8 cellular contexts compared by ENCODE assay signal in the genomic region with DNA sequence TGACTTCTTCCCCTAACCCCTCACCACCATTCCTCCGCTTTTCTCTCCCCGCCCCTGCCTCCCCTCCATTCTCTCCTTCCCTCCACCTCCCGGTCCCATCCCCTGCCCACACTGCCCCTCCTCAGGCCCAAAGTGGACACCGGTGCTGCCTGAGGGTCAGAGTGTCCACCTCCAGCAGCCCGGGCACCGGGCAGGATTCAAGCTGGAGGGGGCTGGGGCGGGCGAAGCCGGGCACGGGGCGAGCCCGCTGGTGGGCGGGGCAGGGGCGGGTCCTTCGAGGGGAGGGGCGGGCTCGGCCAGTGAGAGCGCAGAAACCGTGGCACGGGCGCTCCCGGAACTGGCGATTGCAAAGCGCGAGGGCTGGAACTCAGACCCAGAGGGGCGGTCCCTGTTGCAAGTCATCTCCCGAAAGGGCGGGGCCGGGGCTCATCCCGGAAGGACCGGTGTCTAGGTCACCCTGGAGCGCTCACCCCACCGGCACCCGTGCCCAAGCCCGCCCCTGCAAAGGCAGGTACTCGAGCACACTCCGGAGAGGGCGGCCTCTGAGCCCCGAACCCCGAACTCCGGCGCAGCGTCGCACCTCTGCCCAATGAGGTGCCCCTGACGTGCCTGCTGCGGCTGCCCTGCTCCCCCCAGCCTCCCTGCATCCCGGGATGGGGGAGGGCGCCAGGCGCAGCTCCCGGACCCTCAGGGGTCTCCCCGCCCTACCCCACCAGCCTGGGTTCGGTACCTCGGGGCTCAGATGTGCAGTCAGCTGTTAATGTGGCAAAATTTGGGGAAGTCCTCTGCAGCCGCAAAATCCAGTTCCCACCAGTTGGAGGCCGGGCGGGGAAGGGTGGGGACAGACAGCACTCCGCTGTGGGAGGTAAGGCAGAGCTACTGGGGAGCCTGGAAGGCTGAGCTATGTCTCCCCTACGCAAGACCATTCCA. TPM values are rescaled to one million over a fixed set of nuclear protein-coding genes. Genes with fewer than 3 reads are reported as not detected.
DNase-seq lines count a peak whose midpoint lies in the region; ATAC-seq and TF ChIP-seq lines count a peak whose summit lies in the region.

No MANE protein-coding gene starts in this region.

- H3K4me3 Mint-ChIP-seq in activated CD4-positive, alpha-beta T cell treated with anti-CD3 and anti-CD28 coated beads, Interleukin-2, amount 10 ng/mL, durations not matched to agents 7 days and 5 days = peak overlapping the region; percentile 72

- no peak for TF ChIP-seq CTCF in lower leg skin (IDR thresholded peaks at IDR 0.05)

- POLR2A ChIA-PET in activated CD4-positive, alpha-beta T cell treated with anti-CD3 and anti-CD28 coated beads, Interleukin-2, amount 10 ng/mL, durations not matched to agents 7 days and 5 days (lab: Charles Lee) = interaction anchor here (1.1 kb wide), 1 partner anchor 10 kb away, joined by 4 read pairs; no protein-coding TSS in a partner anchor

- peak; percentile 88 for DNase-seq in Ammon's horn (ENCODE audit: low spot score)
- peak; percentile 49 to 76 for DNase-seq in NCI-H524 (lab: John Stamatoyannopoulos, UW)
- peak; percentile 97 for DNase-seq in activated CD4-positive, alpha-beta T cell treated with anti-CD3 and anti-CD28 coated beads, Interleukin-2, amount 10 ng/mL, durations not matched to agents 7 days and 5 days
- peak; percentile 81 for DNase-seq in dermis blood vessel endothelial cell
- DNase-seq in lower leg skin (ENCODE audit: low spot score in 2 of 2) = peak; percentile 95 to 99
- DNase-seq in stimulated activated CD4-positive, alpha-beta T cell treated with anti-CD3 and anti-CD28 coated beads, Interleukin-4, amount 100 ng/mL, for 48 hours (ENCODE audit: low read depth in 2 of 2) = peak; percentile 91 to 96

- intact Hi-C loops in lower leg skin (cut with DNase I; ENCODE audit: low total_unique reads) = no loop called here

- no peak for TF ChIP-seq POLR2A in lower leg skin (IDR thresholded peaks at IDR 0.05)

- ATAC-seq in GM19043 (IDR thresholded peaks at IDR 0.05; ENCODE audit: low read depth, unreplicated experiment) = peak; percentile 95
- peak; percentile 94 for ATAC-seq in HG03342 (IDR thresholded peaks at IDR 0.05; ENCODE audit: unreplicated experiment)

- peaks cover 9% of the 10 kb centered on the region for H3K9me3 Mint-ChIP-seq in activated CD4-positive, alpha-beta T cell treated with anti-CD3 and anti-CD28 coated beads, Interleukin-2, amount 10 ng/mL, durations not matched to agents 7 days and 5 days

- WGBS in lower leg skin, 2 donors = 5 to 6% methylated on average over 39 to 41 of the region's 58 CpGs

- peak overlapping the region; percentile 52 for H3K4me3 ChIP-seq in lower leg skin (ENCODE audit: low read depth, poor library complexity, severe bottlenecking)

- CTCF ChIA-PET in activated CD4-positive, alpha-beta T cell treated with anti-CD3 and anti-CD28 coated beads, Interleukin-2, amount 10 ng/mL, durations not matched to agents 7 days and 5 days (lab: Charles Lee) = interaction anchor here (0.8 to 4.6 kb wide), 6 partner anchors 9 to 369 kb away, joined by 3 to 30 read pairs (median 4); a partner anchor contains a TSS

- H3K27me3 Mint-ChIP-seq in activated CD4-positive, alpha-beta T cell treated with anti-CD3 and anti-CD28 coated beads, Interleukin-2, amount 10 ng/mL, durations not matched to agents 7 days and 5 days = no peaks in the 10 kb centered on the region

- H3K27ac Mint-ChIP-seq in activated CD4-positive, alpha-beta T cell treated with anti-CD3 and anti-CD28 coated beads, Interleukin-2, amount 10 ng/mL, durations not matched to agents 7 days and 5 days = peak overlapping the region; percentile 85

- peaks cover 11% of the 10 kb centered on the region for H3K36me3 Mint-ChIP-seq in activated CD4-positive, alpha-beta T cell treated with anti-CD3 and anti-CD28 coated beads, Interleukin-2, amount 10 ng/mL, durations not matched to agents 7 days and 5 days (ENCODE audit: low read depth)

- peaks cover 56% of the 10 kb centered on the region for H3K4me1 Mint-ChIP-seq in activated CD4-positive, alpha-beta T cell treated with anti-CD3 and anti-CD28 coated beads, Interleukin-2, amount 10 ng/mL, durations not matched to agents 7 days and 5 days

RNA-seq across cellular contexts. Expression of a gene that starts 16.5 kb away (rescaled TPM):
- total RNA-seq in activated CD4-positive, alpha-beta T cell treated with anti-CD3 and anti-CD28 coated beads, Interleukin-2, amount 10 ng/mL, durations not matched to agents 7 days and 5 days = under 1 TPM; 0.29 to 0.40 TPM
- 37.2 and 53.8 TPM in 2 replicates for total RNA-seq in dermis blood vessel endothelial cell
- 10 to 100 TPM; 27.1 to 52.7 (median 31.4) TPM for total RNA-seq in lower leg skin

RNA-seq across cellular contexts. Expression of a gene that starts 27.1 kb away (rescaled TPM):
- under 1 TPM; 0.35 to 0.45 TPM for total RNA-seq in activated CD4-positive, alpha-beta T cell treated with anti-CD3 and anti-CD28 coated beads, Interleukin-2, amount 10 ng/mL, durations not matched to agents 7 days and 5 days
- total RNA-seq in dermis blood vessel endothelial cell = 0.51 and 1.5 TPM in 2 replicates
- total RNA-seq in lower leg skin = 10 to 100 TPM in 1 of 4 donors, 1 to 10 TPM in 3; 5.1 to 16.0 (median 7.4) TPM

Comparison
In these comparisons a context has a peak if more than half of its experiments do, and no peak if none do; other contexts are left out.
1. Peak in every context shown above with its lines: DNase-seq, ATAC-seq and H3K4me3 ChIP-seq.
2. RNA of a gene that starts 16.5 kb away (total RNA-seq): 37.2 to 53.8 TPM in dermis blood vessel endothelial cell and 27.1 to 52.7 TPM in lower leg skin; 0.29 to 0.40 TPM in activated CD4-positive, alpha-beta T cell treated with anti-CD3 and anti-CD28 coated beads, Interleukin-2, amount 10 ng/mL, durations not matched to agents 7 days and 5 days; every median in the first group is over 10 times any median in the second.